In the genomic region with DNA sequence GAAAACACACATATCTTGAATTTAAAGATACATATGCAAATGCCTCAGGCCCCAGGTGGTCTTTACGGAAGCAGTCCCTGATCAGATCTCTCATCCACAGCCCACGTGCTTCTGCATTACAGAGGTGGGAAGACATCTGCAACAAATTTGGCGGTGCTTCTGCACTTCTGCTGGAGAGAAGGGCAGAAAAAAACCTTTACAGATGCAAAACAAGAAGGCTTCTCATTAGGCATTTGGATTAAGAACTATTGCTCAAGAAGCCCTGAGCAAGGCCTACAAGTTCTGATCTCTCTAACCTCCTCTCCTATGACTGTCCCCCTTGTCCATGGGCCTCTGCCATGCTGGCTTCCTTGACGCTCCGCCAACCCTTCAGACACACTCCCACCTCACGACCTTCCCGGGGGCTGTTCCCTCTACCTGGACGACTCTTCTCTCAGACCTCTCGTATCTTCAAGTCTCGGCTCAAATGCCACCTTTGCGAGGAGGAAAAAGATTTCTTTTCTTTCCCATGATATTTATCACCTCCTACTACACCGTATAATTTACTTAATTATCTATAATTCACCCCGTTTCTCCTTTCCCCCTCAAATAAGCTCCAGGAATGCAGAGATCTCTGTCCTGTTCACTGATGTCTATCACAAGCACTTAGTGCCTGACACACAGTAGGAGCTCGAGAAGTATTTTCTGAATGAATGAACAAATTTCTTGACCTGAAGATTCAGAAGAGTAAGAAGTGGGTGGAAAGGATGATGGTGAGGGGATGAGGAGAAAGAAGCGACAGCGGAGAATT, we compare ENCODE assay signal across 8 cellular contexts. TPM values are rescaled to one million over a fixed set of nuclear protein-coding genes. Genes with fewer than 3 reads are reported as not detected.
DNase-seq lines count a peak whose midpoint lies in the region; ATAC-seq and TF ChIP-seq lines count a peak whose summit lies in the region.

No MANE protein-coding gene starts in this region.

- peaks cover 55% of the 10 kb centered on the region for H3K79me2 ChIP-seq in GM23248 (ENCODE audit: insufficient read depth)
- H3K79me2 ChIP-seq in fibroblast of lung (ENCODE audit: control insufficient read depth, insufficient read depth, low read length), result peaks cover 34% of the 10 kb centered on the region

- DNase-seq in GM23248, result peak; percentile 57
- no peak for DNase-seq in SJSA1 (ENCODE audit: low read depth in 1 of 2, low spot score in 2 of 2)
- DNase-seq in fibroblast of lung (ENCODE audit: low read depth in 2 of 2), result no peak
- DNase-seq in mucosa of gallbladder (ENCODE audit: low spot score), result no peak
- no peak for DNase-seq in NCI-H1105 (lab: John Stamatoyannopoulos, UW)

- H3K36me3 ChIP-seq in GM23248 (ENCODE audit: low read depth), result no peaks in the 10 kb centered on the region
- peaks cover 6% of the 10 kb centered on the region for H3K36me3 ChIP-seq in SJSA1
- no peaks in the 10 kb centered on the region for H3K36me3 ChIP-seq in fibroblast of lung (ENCODE audit: control insufficient read depth, insufficient read depth, low read length)
- no peaks in the 10 kb centered on the region for H3K36me3 ChIP-seq in rectal smooth muscle tissue (ENCODE audit: control insufficient read depth, insufficient read depth, low read length)

- H3K4me2 ChIP-seq in GM23248 (ENCODE audit: unreplicated experiment) (peak overlapping the region; percentile 100), fibroblast of lung (ENCODE audit: extremely low read depth, insufficient read depth, low read length) (peak overlapping the region; percentile 83)

- H3K9me2 ChIP-seq in GM23248 (ENCODE audit: insufficient read depth), result no peaks in the 10 kb centered on the region

- ATAC-seq in HG03442 (IDR thresholded peaks at IDR 0.05; ENCODE audit: unreplicated experiment) (no peak), HG02623 (IDR thresholded peaks at IDR 0.05; ENCODE audit: unreplicated experiment) (no peak)

- H3K4me1 ChIP-seq in GM23248 (ENCODE audit: insufficient read depth) (peaks cover 14% of the 10 kb centered on the region), SJSA1 (replicated peaks) (no peaks in the 10 kb centered on the region), fibroblast of lung (ENCODE audit: control insufficient read depth, extremely low read depth, insufficient read depth, low read length) (peaks cover 5% of the 10 kb centered on the region), rectal smooth muscle tissue (ENCODE audit: control insufficient read depth, insufficient read depth, low read length) (peaks cover 5% of the 10 kb centered on the region)

- H3K27ac ChIP-seq in GM23248 (peak overlapping the region; percentile 85), SJSA1 (no peak overlapping the region), fibroblast of lung (ENCODE audit: insufficient read depth, low read length) (peak overlapping the region; percentile 85), rectal smooth muscle tissue (ENCODE audit: low read depth, low read length) (peak overlapping the region; percentile 98)

- no peaks in the 10 kb centered on the region for H3K27me3 ChIP-seq in GM23248 (replicated peaks; ENCODE audit: insufficient read depth)
- H3K27me3 ChIP-seq in SJSA1 (replicated peaks), result no peaks in the 10 kb centered on the region
- H3K27me3 ChIP-seq in fibroblast of lung (ENCODE audit: control insufficient read depth, insufficient read depth, low read length), result no peaks in the 10 kb centered on the region
- H3K27me3 ChIP-seq in rectal smooth muscle tissue (ENCODE audit: control insufficient read depth, insufficient read depth, low read length), result no peaks in the 10 kb centered on the region

- in situ Hi-C loops in GM23248 (cut with MboI), result loop anchor here (25.0 kb wide), 1 partner anchor 474 kb away; no protein-coding TSS in a partner anchor

- H3K9ac ChIP-seq in GM23248, result peak overlapping the region; percentile 88
- H3K9ac ChIP-seq in fibroblast of lung (ENCODE audit: insufficient read depth, low read length), result peak overlapping the region; percentile 92
- peak overlapping the region; percentile 71 for H3K9ac ChIP-seq in rectal smooth muscle tissue (ENCODE audit: low read length)

- peak overlapping the region; percentile 85 for H2AFZ ChIP-seq in GM23248
- peak overlapping the region; percentile 19 for H2AFZ ChIP-seq in fibroblast of lung (ENCODE audit: low read length)

- 24 to 27% methylated on average over 16 of the region's 16 CpGs for WGBS in GM23248 (ENCODE audit: low coverage in 1 of 2, low lambda C conversion rate in 2 of 2, missing lambda C conversion rate in 2 of 2), 2 experiments

- no peaks in the 10 kb centered on the region for H4K20me1 ChIP-seq in GM23248 (ENCODE audit: insufficient read depth)
- no peaks in the 10 kb centered on the region for H4K20me1 ChIP-seq in fibroblast of lung (ENCODE audit: control insufficient read depth, extremely low read depth, insufficient read depth, low read length)

- H3K4me3 ChIP-seq in GM23248 (peak overlapping the region; percentile 86), SJSA1 (peak overlapping the region; percentile 96), fibroblast of lung (replicated peaks in 1 of 4; ENCODE audit: control extremely low read depth in 1 of 4, insufficient read depth in 1 of 4, low read depth in 3 of 4, low read length in 4 of 4) (peak overlapping the region; percentile 61 to 84 (median 83)), rectal smooth muscle tissue (ENCODE audit: low read length) (peak overlapping the region; percentile 68)

- TF ChIP-seq CTCF in fibroblast of lung (conservative IDR thresholded peaks at IDR 0.05 in 1 of 2, IDR thresholded peaks at IDR 0.05 in 1 of 2; ENCODE audit: low read depth in 1 of 2, low read length in 2 of 2), result no peak

- H3F3A ChIP-seq in GM23248 (ENCODE audit: insufficient read depth), result peaks cover 8% of the 10 kb centered on the region; the same call in 1 of the 2 replicates

- no peaks in the 10 kb centered on the region for H3K9me3 ChIP-seq in GM23248 (ENCODE audit: low read depth)
- no peaks in the 10 kb centered on the region for H3K9me3 ChIP-seq in SJSA1 (replicated peaks)
- no peaks in the 10 kb centered on the region for H3K9me3 ChIP-seq in fibroblast of lung (ENCODE audit: control insufficient read depth, insufficient read depth, low read depth, low read length)

RNA-seq across cellular contexts. Expression of gene MTMR12, which starts 1.1 kb away (rescaled TPM):
- total RNA-seq in GM23248 (2014; rRNA removed; shearing (Covaris generic)), result 13.4 and 48.8 TPM in 2 replicates
- polyA plus RNA-seq in GM23248 (2016; fragmentation: Nextera tagmentation; extraction: Ambion mirVana) (5.1 and 5.5 TPM in 2 replicates), fibroblast of lung (18.6 and 22.7 TPM in 2 replicates)
- total RNA-seq in SJSA1 (2014; rRNA removed; shearing (Covaris generic)), result 4.9 and 5.4 TPM in 2 replicates
- total RNA-seq in fibroblast of lung (14.4 and 18.5 TPM in 2 replicates), mucosa of gallbladder (40.8 TPM)
- 10.7 and 14.2 TPM in 2 replicates for polyA plus RNA-seq in fibroblast of lung (2012)
- polyA minus RNA-seq in fibroblast of lung (ENCODE audit: low replicate concordance), result 8.8 and 16.1 TPM in 2 replicates
